Comparison of ENCODE assay signal across 24 cellular contexts in genomic region chrX:129145382-129145781, GRCh38.
"Had no signal": no experiment of that assay in that cellular context is flagged by ENCODE, and none has a peak within 500 bp of the region (broad histone marks: within the 10 kb centered on the region; RNA-seq: fewer than 3 reads in every experiment).

No MANE protein-coding gene starts in this region.

- H3K36me3 Mint-ChIP-seq: activated CD4-positive, alpha-beta memory T cell treated with anti-CD3 and anti-CD28 coated beads for 36 hours; activated naive CD4-positive, alpha-beta T cell treated with anti-CD3 and anti-CD28 coated beads, Interleukin-2, amount 50 U/mL, for 72 hours; brain; T-cell had no signal

- DNase-seq: activated CD4-positive, alpha-beta memory T cell treated with anti-CD3 and anti-CD28 coated beads for 36 hours; activated CD4-positive, alpha-beta T cell treated with anti-CD3 and anti-CD28 coated beads, Interleukin-2, amount 10 ng/mL, durations not matched to agents 7 days and 5 days; activated CD4-positive, CD25-positive, alpha-beta regulatory T cell; activated CD8-positive, alpha-beta memory T cell treated with anti-CD3 and anti-CD28 coated beads for 24 hours; activated effector memory CD4-positive, alpha-beta T cell treated with anti-CD3 and anti-CD28 coated beads, Interleukin-2, amount 50 U/mL, for 16 hours; activated naive CD4-positive, alpha-beta T cell treated with Interleukin-2 at 50 U/mL for 16 hours; activated naive CD8-positive, alpha-beta T cell treated with anti-CD3 and anti-CD28 coated beads, Interleukin-2, amount 50 U/mL, for 24 hours; activated T-cell treated with anti-CD3 and anti-CD28 coated beads, Interleukin-2, amount 50 U/mL, for 4 hours; amygdala; NCI-H1092; NCI-H1417; NCI-H2227 treated with DMSO at 0.1 percent for 48 hours; NCI-H446 treated with DMSO at 0.1 percent for 48 hours; NCI-H524 treated with DMSO at 0.1 percent for 48 hours; NK-92 treated with Interleukin-12 subunit alpha and Interleukin-12 subunit beta, amount 100 ng/mL, for 24 hours; OCI-M1; RPMI8226; T-cell; T-helper 2 cell; T1000 had no signal

- H3K4me3 ChIP-seq: SK-N-MC had no signal

- H3K4me3 Mint-ChIP-seq: activated CD4-positive, alpha-beta memory T cell treated with anti-CD3 and anti-CD28 coated beads for 36 hours; activated CD4-positive, alpha-beta T cell treated with anti-CD3 and anti-CD28 coated beads, Interleukin-2, amount 10 ng/mL, durations not matched to agents 7 days and 5 days; activated naive CD8-positive, alpha-beta T cell treated with anti-CD3 and anti-CD28 coated beads, Interleukin-2, amount 50 U/mL, for 24 hours; activated T-cell treated with anti-CD3 and anti-CD28 coated beads, Interleukin-2, amount 50 U/mL, for 4 hours; brain; T-cell had no signal

- H3K9me3 Mint-ChIP-seq: activated CD4-positive, alpha-beta memory T cell treated with anti-CD3 and anti-CD28 coated beads for 36 hours; activated CD4-positive, alpha-beta T cell treated with anti-CD3 and anti-CD28 coated beads, Interleukin-2, amount 10 ng/mL, durations not matched to agents 7 days and 5 days; activated naive CD4-positive, alpha-beta T cell treated with anti-CD3 and anti-CD28 coated beads, Interleukin-2, amount 50 U/mL, for 72 hours; activated naive CD8-positive, alpha-beta T cell treated with anti-CD3 and anti-CD28 coated beads, Interleukin-2, amount 50 U/mL, for 24 hours; activated T-cell treated with anti-CD3 and anti-CD28 coated beads, Interleukin-2, amount 50 U/mL, for 4 hours; T-cell had no signal

- H3K27ac Mint-ChIP-seq: activated CD4-positive, alpha-beta memory T cell treated with anti-CD3 and anti-CD28 coated beads for 36 hours; activated CD4-positive, alpha-beta T cell treated with anti-CD3 and anti-CD28 coated beads, Interleukin-2, amount 10 ng/mL, durations not matched to agents 7 days and 5 days; activated naive CD4-positive, alpha-beta T cell treated with anti-CD3 and anti-CD28 coated beads, Interleukin-2, amount 50 U/mL, for 72 hours; activated naive CD8-positive, alpha-beta T cell treated with anti-CD3 and anti-CD28 coated beads, Interleukin-2, amount 50 U/mL, for 24 hours; brain; T-cell had no signal

- H3K4me1 Mint-ChIP-seq: activated CD4-positive, alpha-beta T cell treated with anti-CD3 and anti-CD28 coated beads, Interleukin-2, amount 10 ng/mL, durations not matched to agents 7 days and 5 days; activated naive CD8-positive, alpha-beta T cell treated with anti-CD3 and anti-CD28 coated beads, Interleukin-2, amount 50 U/mL, for 24 hours; T-cell had no signal

- H3K27me3 Mint-ChIP-seq: activated CD4-positive, alpha-beta memory T cell treated with anti-CD3 and anti-CD28 coated beads for 36 hours; activated CD4-positive, alpha-beta T cell treated with anti-CD3 and anti-CD28 coated beads, Interleukin-2, amount 10 ng/mL, durations not matched to agents 7 days and 5 days; activated naive CD8-positive, alpha-beta T cell treated with anti-CD3 and anti-CD28 coated beads, Interleukin-2, amount 50 U/mL, for 24 hours had no signal

- H3K27ac ChIP-seq: KMS-11, SK-N-MC had no signal
